ENCODE assay signal across 19 cellular contexts in genomic region chrX:81286608-81287007, GRCh38.
"Had no signal": no experiment of that assay in that cellular context is flagged by ENCODE, and none has a peak within 500 bp of the region (broad histone marks: within the 10 kb centered on the region; RNA-seq: fewer than 3 reads in every experiment).

No MANE protein-coding gene starts in this region.

- H3K27ac ChIP-seq: dorsolateral prefrontal cortex, epithelial cell of prostate, esophagus squamous epithelium, gastroesophageal sphincter, left ventricle myocardium inferior, lower lobe of right lung had no signal

- ATAC-seq: gastroesophageal sphincter, left cardiac atrium, lower lobe of right lung, natural killer cell had no signal

- H3K27me3 ChIP-seq: esophagus squamous epithelium, gastroesophageal sphincter had no signal

- H3K36me3 ChIP-seq: left ventricle myocardium inferior, lower lobe of right lung had no signal

- FAIRE-seq: endometrium, keratinocyte had no signal

- H3K9me3 ChIP-seq: gastroesophageal sphincter had no signal

- H3K4me1 ChIP-seq: esophagus squamous epithelium, gastroesophageal sphincter, left ventricle myocardium inferior, lower lobe of right lung had no signal

- H3K4me3 ChIP-seq: dorsolateral prefrontal cortex, esophagus squamous epithelium, gastroesophageal sphincter, left ventricle myocardium inferior, lower lobe of right lung had no signal

- DNase-seq: cortex of kidney; dorsolateral prefrontal cortex; effector memory CD4-positive, alpha-beta T cell; esophagus squamous epithelium; foreskin fibroblast; glutamatergic neuron; left cardiac atrium; left ventricle myocardium inferior; lower lobe of right lung; natural killer cell; posterior cingulate gyrus; small intestine; stimulated activated CD4-positive, alpha-beta T cell treated with anti-CD3 and anti-CD28 coated beads, Interleukin-12 subunit alpha, Interleukin-12 subunit beta, amount 100 ng/mL, for 4 hours; stimulated activated naive CD4-positive, alpha-beta T cell treated with Interleukin-2 at 50 U/mL for 16 hours; trophoblast cell had no signal
